In genomic region chr7:22499888-22500689, GRCh38 we compare ENCODE assay signal across 8 cellular contexts. TPM values are rescaled to one million over a fixed set of nuclear protein-coding genes. Genes with fewer than 3 reads are reported as not detected.
DNase-seq lines count a peak whose midpoint lies in the region; ATAC-seq and TF ChIP-seq lines count a peak whose summit lies in the region.
"Not testable (repeated sequence)": the region's sequence is repeated elsewhere in the genome, so short reads cannot be mapped to it uniquely, and the experiment has no call there.

Gene STEAP1B, minus strand, starts transcription at chr7:22500188. Its CDS starts 5,333 bp downstream, at chr7:22494855.

- not testable (repeated sequence) for H3K27me3 ChIP-seq in neural cell (ENCODE audit: insufficient read depth, low read depth, low read length)

- peak within 1 kb of the TSS; percentile 56 for H3K4me3 ChIP-seq in neural cell (ENCODE audit: low read length)

- not testable (repeated sequence) for TF ChIP-seq EP300 in neural cell (conservative IDR thresholded peaks at IDR 0.05; ENCODE audit: poor library complexity, severe bottlenecking)

- H3K9me3 ChIP-seq in neural cell (ENCODE audit: low read length): not testable (repeated sequence)

- peak; percentile 58 for TF ChIP-seq CTCF in neural cell (IDR thresholded peaks at IDR 0.05; ENCODE audit: poor library complexity, severe bottlenecking)

- peak; percentile 98 for DNase-seq in DMS53 (lab: John Stamatoyannopoulos, UW)
- peak; percentile 73 for DNase-seq in HuH-7 (ENCODE audit: low spot score)
- DNase-seq in SHP77 (lab: John Stamatoyannopoulos, UW): peak; percentile 89 to 92
- peak; percentile 71 to 81 (median 76) for DNase-seq in activated naive CD4-positive, alpha-beta T cell (lab: John Stamatoyannopoulos, UW)
- DNase-seq in foreskin melanocyte: peak; percentile 83
- peak; percentile 68 for DNase-seq in stimulated activated CD8-positive, alpha-beta memory T cell treated with anti-CD3 and anti-CD28 coated beads, Interleukin-7, amount 100 ng/mL, for 48 hours (ENCODE audit: extremely low read depth in 1 of 2, low read depth in 1 of 2)

- not testable (repeated sequence) for H3K4me2 ChIP-seq in neural cell (ENCODE audit: low read length)

- not testable (repeated sequence) for H3K9me2 ChIP-seq in neural cell (ENCODE audit: insufficient read depth, low read length)

- not testable (repeated sequence) for TF ChIP-seq RAD21 in neural cell (conservative IDR thresholded peaks at IDR 0.05)

- H3K27ac ChIP-seq in neural cell (ENCODE audit: low read length): not testable (repeated sequence)

- ATAC-seq in GM21723 (IDR thresholded peaks at IDR 0.05; ENCODE audit: unreplicated experiment): peak; percentile 99

- not testable (repeated sequence) for H3K79me2 ChIP-seq in neural cell (replicated peaks; ENCODE audit: insufficient read depth, low read length)

- H3F3A ChIP-seq in neural cell (ENCODE audit: insufficient read depth, low read length, poor library complexity, severe bottlenecking): not testable (repeated sequence)

- H3K36me3 ChIP-seq in neural cell (ENCODE audit: insufficient read depth, low read length): not testable (repeated sequence)

- H4K20me1 ChIP-seq in neural cell (ENCODE audit: insufficient read depth): not testable (repeated sequence)

- not testable (repeated sequence) for H3K9ac ChIP-seq in neural cell (ENCODE audit: low read length)

- not testable (repeated sequence) for H2AFZ ChIP-seq in neural cell (ENCODE audit: low read depth, low read length)

TF ChIP-seq in neural cell, 6 proteins besides CTCF, POLR2A, EP300 and RAD21:
- TF ChIP-seq SMC3 (conservative IDR thresholded peaks at IDR 0.05; ENCODE audit: poor library complexity): peak; percentile 46

RNA-seq across cellular contexts. Expression of gene STEAP1B, which starts in this region (rescaled TPM):
- 0.51 TPM in 1 of 2 replicates, not detected in the other for polyA plus RNA-seq in neural cell
- polyA minus RNA-seq in neural cell: 0.58 TPM in 1 of 2 replicates, not detected in the other
